In the genomic region with DNA sequence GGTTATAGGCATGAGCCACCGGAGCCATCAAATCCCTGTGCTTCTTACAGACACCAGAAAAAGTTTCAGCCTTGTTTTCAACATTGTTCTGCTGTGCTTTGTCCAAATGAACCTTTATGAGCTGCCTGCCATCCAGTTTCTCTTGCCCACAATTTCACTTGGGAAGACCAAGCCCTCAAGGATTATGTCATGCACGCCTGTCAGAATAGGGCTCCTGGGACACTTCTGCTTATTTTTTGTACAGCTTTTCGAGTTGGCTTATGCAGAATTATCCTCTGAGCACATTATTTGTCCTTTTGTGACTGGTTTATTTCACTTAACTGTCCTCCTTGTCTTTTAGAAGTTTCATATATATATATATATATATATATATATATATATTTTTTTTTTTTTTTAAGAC, we compare ENCODE assay signal across 13 cellular contexts. TPM values are rescaled to one million over a fixed set of nuclear protein-coding genes. Genes with fewer than 3 reads are reported as not detected.
A peak's percentile ranks its signal among the peaks of the same experiment; 100 is the strongest.
DNase-seq lines count a peak whose midpoint lies in the region; ATAC-seq and TF ChIP-seq lines count a peak whose summit lies in the region.
"Had no signal": no experiment of that assay in that cellular context is flagged by ENCODE, and none has a peak within 500 bp of the region (broad histone marks: within the 10 kb centered on the region; RNA-seq: fewer than 3 reads in every experiment).

No MANE protein-coding gene starts in this region.

- H3K9me3 Mint-ChIP-seq in CD8-positive, alpha-beta memory T cell = no peaks in the 10 kb centered on the region
- H3K9me3 Mint-ChIP-seq: T-helper 1 cell treated with Interleukin-12 subunit alpha and Interleukin-12 subunit beta and Interleukin-4 antibody, amounts not matched to agents 30 μg/mL and 1 μg/mL, for 36 hours had no signal

- no peaks in the 10 kb centered on the region for H3K9me3 ChIP-seq in CD8-positive, alpha-beta memory T cell (ENCODE audit: low read length)
- no peaks in the 10 kb centered on the region for H3K9me3 ChIP-seq in MM.1S (replicated peaks; ENCODE audit: insufficient read depth, low read length)
- no peaks in the 10 kb centered on the region for H3K9me3 ChIP-seq in osteoblast (ENCODE audit: low read depth, low read length)
- H3K9me3 ChIP-seq in Peyer's patch = no peaks in the 10 kb centered on the region

- H3K79me2 ChIP-seq in MM.1S (ENCODE audit: low read length) (peaks cover 96% of the 10 kb centered on the region), osteoblast (ENCODE audit: insufficient read depth, low read length) (peaks cover 94% of the 10 kb centered on the region)

- TF ChIP-seq CTCF in MM.1S (IDR thresholded peaks at IDR 0.05; ENCODE audit: low read length) (no peak), osteoblast (IDR thresholded peaks at IDR 0.05; ENCODE audit: extremely low read depth, low read depth, low read length) (no peak), Peyer's patch (IDR thresholded peaks at IDR 0.05) (no peak)

- CTCF ChIA-PET in CD8-positive, alpha-beta memory T cell (lab: Charles Lee) = no interaction called here

- H3K27ac Mint-ChIP-seq in CD8-positive, alpha-beta memory T cell = peak overlapping the region in 5 of 8 donors; percentile 27 to 77 (median 66)

- H3K4me3 Mint-ChIP-seq in CD8-positive, alpha-beta memory T cell = no peak overlapping the region
- H3K4me3 Mint-ChIP-seq: T-helper 1 cell treated with Interleukin-12 subunit alpha and Interleukin-12 subunit beta and Interleukin-4 antibody, amounts not matched to agents 30 μg/mL and 1 μg/mL, for 36 hours had no signal

- TF ChIP-seq POLR2A in Peyer's patch (IDR thresholded peaks at IDR 0.05) = no peak

- no peaks in the 10 kb centered on the region for H3K9me2 ChIP-seq in MM.1S (replicated peaks; ENCODE audit: insufficient read depth, low read length)

- no peak overlapping the region for H3K4me3 ChIP-seq in CD8-positive, alpha-beta memory T cell (ENCODE audit: low read length)
- no peak overlapping the region for H3K4me3 ChIP-seq in MM.1S (ENCODE audit: low read length)
- H3K4me3 ChIP-seq in osteoblast (ENCODE audit: insufficient read depth, low read length) = no peak overlapping the region
- H3K4me3 ChIP-seq in Peyer's patch = no peak overlapping the region

- H3K4me2 ChIP-seq in MM.1S (ENCODE audit: low read depth, low read length) (peak overlapping the region; percentile 53), osteoblast (ENCODE audit: insufficient read depth, low read length) (peak overlapping the region; percentile 61)

- DNase-seq in CD8-positive, alpha-beta memory T cell = no peak
- DNase-seq in MM.1S = no peak
- DNase-seq in epithelial cell of prostate (ENCODE audit: low read depth, low spot score) = no peak
- no peak for DNase-seq in osteoblast (ENCODE audit: insufficient read length, low spot score, missing footprints)
- no peak for DNase-seq in amniotic stem cell (lab: John Stamatoyannopoulos, UW)
- no peak for DNase-seq in Peyer's patch
- DNase-seq: glutamatergic neuron, NCI-H1930, NCI-H510A had no signal

- peaks cover 4% of the 10 kb centered on the region for H3K36me3 ChIP-seq in CD8-positive, alpha-beta memory T cell (ENCODE audit: insufficient read depth, low read length)
- H3K36me3 ChIP-seq in MM.1S (replicated peaks; ENCODE audit: insufficient read depth, low read length) (no peaks in the 10 kb centered on the region; the same call in 1 of the 2 replicates), osteoblast (ENCODE audit: insufficient read depth, low read length) (peaks cover 3% of the 10 kb centered on the region), Peyer's patch (peaks cover 0 to 6% (median 0%) of the 10 kb centered on the region in 3 donors)

- peaks cover 50 to 79% (median 62%) of the 10 kb centered on the region in 3 donors for H3K4me1 Mint-ChIP-seq in CD8-positive, alpha-beta memory T cell

- POLR2A ChIA-PET in CD8-positive, alpha-beta memory T cell (lab: Charles Lee) = no interaction called here

- peaks cover 0 to 34% (median 6%) of the 10 kb centered on the region in 3 donors for H3K36me3 Mint-ChIP-seq in CD8-positive, alpha-beta memory T cell

- H3K9ac ChIP-seq in MM.1S (ENCODE audit: low read length) = no peak overlapping the region

- H3F3A ChIP-seq in MM.1S (ENCODE audit: insufficient read depth, low read length) = peaks cover 15% of the 10 kb centered on the region; the same call in 1 of the 2 replicates

- ATAC-seq in GM19395 (IDR thresholded peaks at IDR 0.05; ENCODE audit: unreplicated experiment) (no peak), HG02610 (IDR thresholded peaks at IDR 0.05; ENCODE audit: unreplicated experiment) (no peak)
- ATAC-seq: HCT116 had no signal

- H3K27me3 Mint-ChIP-seq in CD8-positive, alpha-beta memory T cell = no peaks in the 10 kb centered on the region

- no peak overlapping the region for H2AFZ ChIP-seq in MM.1S (ENCODE audit: low read length)
- no peak overlapping the region for H2AFZ ChIP-seq in osteoblast (ENCODE audit: low read length)

- peaks cover 15% of the 10 kb centered on the region for H3K4me1 ChIP-seq in CD8-positive, alpha-beta memory T cell (ENCODE audit: insufficient read depth, low read length)
- peaks cover 21% of the 10 kb centered on the region for H3K4me1 ChIP-seq in MM.1S (ENCODE audit: low read length)
- peaks cover 14% of the 10 kb centered on the region for H3K4me1 ChIP-seq in osteoblast (ENCODE audit: insufficient read depth, low read length)
- H3K4me1 ChIP-seq in Peyer's patch = no peaks in the 10 kb centered on the region

- no peaks in the 10 kb centered on the region for H3K27me3 ChIP-seq in CD8-positive, alpha-beta memory T cell (ENCODE audit: insufficient read depth, low read length, poor library complexity, severe bottlenecking)
- no peaks in the 10 kb centered on the region for H3K27me3 ChIP-seq in MM.1S (replicated peaks; ENCODE audit: insufficient read depth, low read length)
- no peaks in the 10 kb centered on the region for H3K27me3 ChIP-seq in osteoblast (ENCODE audit: insufficient read depth, low read length)
- H3K27me3 ChIP-seq in Peyer's patch = no peaks in the 10 kb centered on the region

- H4K20me1 ChIP-seq in MM.1S (ENCODE audit: insufficient read depth, low read length) (peaks cover 8% of the 10 kb centered on the region; the same call in 1 of the 2 replicates), osteoblast (ENCODE audit: insufficient read depth, low read length) (peaks cover 42% of the 10 kb centered on the region)

- H3K27ac ChIP-seq in CD8-positive, alpha-beta memory T cell (ENCODE audit: low read depth, low read length) = no peak overlapping the region
- H3K27ac ChIP-seq in MM.1S (ENCODE audit: low read length) = peak overlapping the region; percentile 34; the same call in 1 of the 2 replicates
- peak overlapping the region; percentile 38 for H3K27ac ChIP-seq in epithelial cell of prostate
- peak overlapping the region; percentile 54 for H3K27ac ChIP-seq in osteoblast (ENCODE audit: low read depth, low read length)
- H3K27ac ChIP-seq in Peyer's patch = no peak overlapping the region

RNA-seq across cellular contexts. Expression of a gene that starts 16.2 kb away (rescaled TPM):
- 10 to 100 TPM; 87.5 to 88.3 TPM for total RNA-seq in CD8-positive, alpha-beta memory T cell
- 71.1 TPM for polyA plus RNA-seq in CD8-positive, alpha-beta memory T cell
- 19.2 and 19.4 TPM in 2 replicates for total RNA-seq in osteoblast
- total RNA-seq in Peyer's patch = 10 to 100 TPM; 18.4 to 38.8 (median 26.1) TPM

Comparison
In these comparisons a context has a peak if more than half of its experiments do, and no peak if none do; other contexts are left out.
1. H3K27ac ChIP-seq: peak in MM.1S (single experiment), epithelial cell of prostate (single experiment) and osteoblast (single experiment); none in CD8-positive, alpha-beta memory T cell (single experiment) and Peyer's patch (0 of 4).